Comparison of ENCODE assay signal across 9 cellular contexts in the genomic region with DNA sequence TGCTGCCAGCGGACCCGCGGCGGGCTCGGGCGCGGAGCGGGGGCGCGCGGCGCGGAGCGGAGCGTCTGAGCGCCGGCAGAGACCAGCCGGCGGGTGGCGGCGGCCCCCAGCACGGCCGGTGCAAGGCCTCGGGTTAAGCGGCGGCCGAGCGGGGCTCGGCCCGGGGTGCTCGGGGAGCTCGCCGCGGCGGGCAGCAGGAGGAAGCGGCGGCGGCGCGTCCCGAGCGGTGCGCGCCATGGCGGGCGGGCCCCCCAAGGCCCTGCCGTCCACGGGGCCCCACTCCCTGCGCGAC. TPM values are rescaled to one million over a fixed set of nuclear protein-coding genes. Genes with fewer than 3 reads are reported as not detected.
DNase-seq lines count a peak whose midpoint lies in the region; ATAC-seq and TF ChIP-seq lines count a peak whose summit lies in the region.
"Had no signal": no experiment of that assay in that cellular context is flagged by ENCODE, and none has a peak within 500 bp of the region (broad histone marks: within the 10 kb centered on the region; RNA-seq: fewer than 3 reads in every experiment).

No MANE protein-coding gene starts in this region.

- TF ChIP-seq POLR2A in sigmoid colon (IDR thresholded peaks at IDR 0.05) = no peak

- peaks cover 70% of the 10 kb centered on the region for H3K4me1 Mint-ChIP-seq in activated naive CD4-positive, alpha-beta T cell treated with anti-CD3 and anti-CD28 coated beads, Interleukin-2, amount 10 ng/mL, durations not matched to agents 7 days and 5 days
- peaks cover 60% of the 10 kb centered on the region for H3K4me1 Mint-ChIP-seq in activated CD4-positive, alpha-beta memory T cell treated with anti-CD3 and anti-CD28 coated beads for 36 hours (ENCODE audit: low read depth)

- DNase-seq in fibroblast of villous mesenchyme (ENCODE audit: low read depth) (no peak), sigmoid colon (no peak), DMS114 treated with DMSO at 0.1 percent for 48 hours (lab: John Stamatoyannopoulos, UW; ENCODE audit: unreplicated experiment) (no peak), NCI-H128 (lab: John Stamatoyannopoulos, UW; ENCODE audit: unreplicated experiment) (no peak)
- no peak for DNase-seq in activated naive CD4-positive, alpha-beta T cell treated with anti-CD3 and anti-CD28 coated beads, Interleukin-2, amount 10 ng/mL, durations not matched to agents 7 days and 5 days
- no peak for DNase-seq in activated CD4-positive, alpha-beta memory T cell treated with anti-CD3 and anti-CD28 coated beads for 36 hours

- no peak for TF ChIP-seq EP300 in sigmoid colon (IDR thresholded peaks at IDR 0.05)

- H3K36me3 Mint-ChIP-seq in activated naive CD4-positive, alpha-beta T cell treated with anti-CD3 and anti-CD28 coated beads, Interleukin-2, amount 10 ng/mL, durations not matched to agents 7 days and 5 days = peaks cover 10% of the 10 kb centered on the region
- no peaks in the 10 kb centered on the region for H3K36me3 Mint-ChIP-seq in activated CD4-positive, alpha-beta memory T cell treated with anti-CD3 and anti-CD28 coated beads for 36 hours
- H3K36me3 Mint-ChIP-seq: naive B cell had no signal

- no peak overlapping the region for H3K27ac Mint-ChIP-seq in activated naive CD4-positive, alpha-beta T cell treated with anti-CD3 and anti-CD28 coated beads, Interleukin-2, amount 10 ng/mL, durations not matched to agents 7 days and 5 days
- no peak overlapping the region for H3K27ac Mint-ChIP-seq in activated CD4-positive, alpha-beta memory T cell treated with anti-CD3 and anti-CD28 coated beads for 36 hours

- H3K27me3 Mint-ChIP-seq in activated naive CD4-positive, alpha-beta T cell treated with anti-CD3 and anti-CD28 coated beads, Interleukin-2, amount 10 ng/mL, durations not matched to agents 7 days and 5 days = peaks cover 5% of the 10 kb centered on the region
- H3K27me3 Mint-ChIP-seq in activated CD4-positive, alpha-beta memory T cell treated with anti-CD3 and anti-CD28 coated beads for 36 hours = no peaks in the 10 kb centered on the region
- H3K27me3 Mint-ChIP-seq: naive B cell had no signal

- POLR2A ChIA-PET in activated CD4-positive, alpha-beta memory T cell treated with anti-CD3 and anti-CD28 coated beads for 36 hours (lab: Charles Lee) = no interaction called here

- H3K4me3 Mint-ChIP-seq in activated naive CD4-positive, alpha-beta T cell treated with anti-CD3 and anti-CD28 coated beads, Interleukin-2, amount 10 ng/mL, durations not matched to agents 7 days and 5 days = no peak overlapping the region
- no peak overlapping the region for H3K4me3 Mint-ChIP-seq in activated CD4-positive, alpha-beta memory T cell treated with anti-CD3 and anti-CD28 coated beads for 36 hours

- peak; percentile 39 for ATAC-seq in GM18511 (IDR thresholded peaks at IDR 0.05; ENCODE audit: unreplicated experiment)

- H3K9me3 ChIP-seq in sigmoid colon = no peaks in the 10 kb centered on the region

- no peaks in the 10 kb centered on the region for H3K27me3 ChIP-seq in sigmoid colon

- no peaks in the 10 kb centered on the region for H3K9me3 Mint-ChIP-seq in activated naive CD4-positive, alpha-beta T cell treated with anti-CD3 and anti-CD28 coated beads, Interleukin-2, amount 10 ng/mL, durations not matched to agents 7 days and 5 days
- no peaks in the 10 kb centered on the region for H3K9me3 Mint-ChIP-seq in activated CD4-positive, alpha-beta memory T cell treated with anti-CD3 and anti-CD28 coated beads for 36 hours
- H3K9me3 Mint-ChIP-seq: naive B cell had no signal

- intact Hi-C loops in sigmoid colon (cut with DNase I) = loop anchor here (1.0 to 2.0 kb wide), 3 partner anchors 32 to 371 kb away; partner anchors contain the start of gene INIP
- intact Hi-C loops in activated CD4-positive, alpha-beta memory T cell treated with anti-CD3 and anti-CD28 coated beads for 36 hours (cut with micrococcal nuclease) = loop anchor here (1.0 to 10.0 kb wide), 7 partner anchors 32 to 1120 kb away; partner anchors contain the start of genes DNAJC25, INIP, KIAA1958 and PTBP3

- H3K36me3 ChIP-seq in sigmoid colon = no peaks in the 10 kb centered on the region

- peak overlapping the region; percentile 84 for H3K4me3 ChIP-seq in fibroblast of villous mesenchyme (ENCODE audit: low read depth, low read length)
- peak overlapping the region; percentile 93 to 99 (median 97) for H3K4me3 ChIP-seq in sigmoid colon

- WGBS in sigmoid colon, 2 donors = 0% methylated on average over 50 of the region's 50 CpGs

- peak overlapping the region; percentile 78 to 90 (median 86) for H3K27ac ChIP-seq in sigmoid colon

- H3K4me1 ChIP-seq in sigmoid colon = peaks cover 0 to 53% (median 48%) of the 10 kb centered on the region in 4 donors

- CTCF ChIA-PET in activated naive CD4-positive, alpha-beta T cell treated with anti-CD3 and anti-CD28 coated beads, Interleukin-2, amount 10 ng/mL, durations not matched to agents 7 days and 5 days (lab: Charles Lee) = interaction anchor here (0.8 to 1.9 kb wide), 2 partner anchors 33 to 42 kb away, joined by 3 to 8 read pairs; partner anchors contain the start of gene INIP
- CTCF ChIA-PET in activated CD4-positive, alpha-beta memory T cell treated with anti-CD3 and anti-CD28 coated beads for 36 hours (lab: Charles Lee) = interaction anchor here (1.1 to 1.8 kb wide), 2 partner anchors 32 to 42 kb away, joined by 6 to 7 read pairs; no protein-coding TSS in a partner anchor

- TF ChIP-seq CTCF in fibroblast of villous mesenchyme (IDR thresholded peaks at IDR 0.05; ENCODE audit: insufficient read depth, low read depth, low read length) (no peak), sigmoid colon (IDR thresholded peaks at IDR 0.05) (no peak)

TF ChIP-seq in PFSK-1, 5 proteins besides CTCF, POLR2A, EP300 and RAD21:
- peak; percentile 1 for TF ChIP-seq FOXP2 (optimal IDR thresholded peaks at IDR 0.05; ENCODE audit: borderline replicate concordance, extremely low read depth, extremely low read length, insufficient read depth)
- TF ChIP-seq REST (IDR thresholded peaks at IDR 0.05; ENCODE audit: insufficient read depth in 1 of 2, low read depth in 2 of 2, low read length in 2 of 2) = no peak
- no peak for TF ChIP-seq TAF1 (IDR thresholded peaks at IDR 0.05; ENCODE audit: borderline replicate concordance, insufficient read depth, low read length)
- TF ChIP-seq POLR2AphosphoS5 (IDR thresholded peaks at IDR 0.05; ENCODE audit: low read depth, low read length) = no peak

RNA-seq across cellular contexts. Expression of gene SNX30, which starts 0.2 kb away (rescaled TPM):
- 5.9 TPM for polyA plus RNA-seq in PFSK-1 (2012; ENCODE audit: insufficient read length, low read depth)
- total RNA-seq in fibroblast of villous mesenchyme (27.6 and 27.7 TPM in 2 replicates), sigmoid colon (1 to 10 TPM; 6.4 to 10.0 (median 8.2) TPM)
- 10 to 100 TPM in 1 of 3 donors, 1 to 10 TPM in 2; 7.8 to 16.4 (median 9.3) TPM for polyA plus RNA-seq in sigmoid colon
- 1 to 10 TPM; 4.4 to 4.8 TPM for total RNA-seq in activated CD4-positive, alpha-beta memory T cell treated with anti-CD3 and anti-CD28 coated beads for 36 hours

RNA-seq across cellular contexts. Expression of gene INIP, which starts 32.8 kb away (rescaled TPM):
- polyA plus RNA-seq in PFSK-1 (2012; ENCODE audit: insufficient read length, low read depth) = 12.7 TPM
- 12.9 and 23.3 TPM in 2 replicates for total RNA-seq in fibroblast of villous mesenchyme
- 10 to 100 TPM; 10.0 to 16.8 (median 12.3) TPM for total RNA-seq in sigmoid colon
- polyA plus RNA-seq in sigmoid colon = 10 to 100 TPM; 12.6 to 28.4 (median 19.6) TPM
- total RNA-seq in activated CD4-positive, alpha-beta memory T cell treated with anti-CD3 and anti-CD28 coated beads for 36 hours = 10 to 100 TPM; 35.1 to 37.8 TPM
